17 cellular contexts compared by ENCODE assay signal in the genomic region with DNA sequence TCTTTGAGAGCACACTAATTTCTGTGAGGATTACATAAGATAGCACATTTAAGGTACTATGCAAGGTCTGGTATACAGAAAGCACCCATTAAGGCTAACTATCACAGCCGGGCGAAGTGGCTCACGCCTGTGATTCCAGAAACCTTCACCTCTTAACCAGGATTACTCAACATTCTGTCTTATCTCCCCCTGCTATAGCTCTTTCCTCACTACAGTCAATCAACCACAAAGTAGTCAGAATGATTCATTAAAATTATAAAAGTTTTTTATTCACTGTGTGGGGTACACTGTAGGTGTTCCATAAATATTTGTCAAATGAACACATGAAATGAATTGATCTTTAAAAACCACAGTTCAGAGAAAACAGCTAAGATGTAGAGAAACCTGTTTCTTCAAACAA. TPM values are rescaled to one million over a fixed set of nuclear protein-coding genes. Genes with fewer than 3 reads are reported as not detected.
DNase-seq lines count a peak whose midpoint lies in the region; ATAC-seq and TF ChIP-seq lines count a peak whose summit lies in the region.
"Had no signal": no experiment of that assay in that cellular context is flagged by ENCODE, and none has a peak within 500 bp of the region (broad histone marks: within the 10 kb centered on the region; RNA-seq: fewer than 3 reads in every experiment).

No MANE protein-coding gene starts in this region.

- no peaks in the 10 kb centered on the region for H3K9me3 ChIP-seq in uterus
- H3K9me3 ChIP-seq: gastroesophageal sphincter, HAP-1, ovary, spleen, thyroid gland had no signal

- no peak for ATAC-seq in GM19328 (IDR thresholded peaks at IDR 0.05; ENCODE audit: unreplicated experiment)
- ATAC-seq: gastroesophageal sphincter had no signal

- intact Hi-C loops in uterus (cut with DNase I; ENCODE audit: low total_unique reads), result no loop called here

- H3K27me3 Mint-ChIP-seq in activated naive CD4-positive, alpha-beta T cell treated with anti-CD3 and anti-CD28 coated beads, Interleukin-2, amount 50 U/mL, for 24 hours, result no peaks in the 10 kb centered on the region

- H3K4me3 Mint-ChIP-seq in activated naive CD4-positive, alpha-beta T cell treated with anti-CD3 and anti-CD28 coated beads, Interleukin-2, amount 50 U/mL, for 24 hours, result no peak overlapping the region
- H3K4me3 Mint-ChIP-seq: mesothelial cell of epicardium had no signal

- no peak overlapping the region for H3K27ac ChIP-seq in uterus
- H3K27ac ChIP-seq: cardiac muscle cell, gastroesophageal sphincter, HL-60, ovary, spleen, thyroid gland, VCaP had no signal

- no peaks in the 10 kb centered on the region for H3K9me3 Mint-ChIP-seq in activated naive CD4-positive, alpha-beta T cell treated with anti-CD3 and anti-CD28 coated beads, Interleukin-2, amount 50 U/mL, for 24 hours
- H3K9me3 Mint-ChIP-seq: mesothelial cell of epicardium had no signal

- peak; percentile 6 to 10 for DNase-seq in stimulated activated CD4-positive, alpha-beta T cell treated with anti-CD3 and anti-CD28 coated beads, Interleukin-12 subunit alpha, Interleukin-12 subunit beta, amount 100 ng/mL, for 24 hours (ENCODE audit: low read depth in 2 of 2)
- no peak for DNase-seq in stimulated activated CD4-positive, alpha-beta T cell treated with anti-CD3 and anti-CD28 coated beads, Interleukin-12 subunit alpha, Interleukin-12 subunit beta, amount 100 ng/mL, for 4 hours
- peak; percentile 49 for DNase-seq in kidney tubule cell (ENCODE audit: low spot score)
- no peak for DNase-seq in occipital lobe (lab: John Stamatoyannopoulos, UW)
- no peak for DNase-seq in NOMO-1 treated with DMSO at 0.1 percent for 48 hours (lab: John Stamatoyannopoulos, UW; ENCODE audit: unreplicated experiment)
- DNase-seq in uterus, result no peak
- DNase-seq: ovary, spleen, thyroid gland had no signal

- no peaks in the 10 kb centered on the region for H3K27me3 ChIP-seq in uterus
- H3K27me3 ChIP-seq: cardiac muscle cell, gastroesophageal sphincter, ovary, spleen, thyroid gland had no signal

- no peak for TF ChIP-seq POLR2A in uterus (IDR thresholded peaks at IDR 0.05)

- H3K36me3 Mint-ChIP-seq in activated naive CD4-positive, alpha-beta T cell treated with anti-CD3 and anti-CD28 coated beads, Interleukin-2, amount 50 U/mL, for 24 hours, result peaks cover 23% of the 10 kb centered on the region

- peaks cover 36% of the 10 kb centered on the region for H3K4me1 Mint-ChIP-seq in activated naive CD4-positive, alpha-beta T cell treated with anti-CD3 and anti-CD28 coated beads, Interleukin-2, amount 50 U/mL, for 24 hours
- H3K4me1 Mint-ChIP-seq: mesothelial cell of epicardium had no signal

- peak overlapping the region; percentile 62 for H3K27ac Mint-ChIP-seq in activated naive CD4-positive, alpha-beta T cell treated with anti-CD3 and anti-CD28 coated beads, Interleukin-2, amount 50 U/mL, for 24 hours
- H3K27ac Mint-ChIP-seq: mesothelial cell of epicardium had no signal

- TF ChIP-seq CTCF in uterus (IDR thresholded peaks at IDR 0.05), result no peak

- no peaks in the 10 kb centered on the region for H3K4me1 ChIP-seq in uterus
- H3K4me1 ChIP-seq: gastroesophageal sphincter, HAP-1, spleen, thyroid gland had no signal

- H3K36me3 ChIP-seq in uterus, result no peaks in the 10 kb centered on the region
- H3K36me3 ChIP-seq: ovary had no signal

- H3K4me3 ChIP-seq in uterus, result no peak overlapping the region
- H3K4me3 ChIP-seq: cardiac muscle cell, gastroesophageal sphincter, HAP-1, ovary, spleen, thyroid gland had no signal

RNA-seq across cellular contexts. Expression of a gene that starts 48.7 kb away (rescaled TPM):
- total RNA-seq in occipital lobe (92.5 TPM), uterus (100 to 1,000 TPM in 1 of 4 donors, 10 to 100 TPM in 3; 27.4 to 149 (median 63.6) TPM)

Comparison
In these comparisons a context has a peak if more than half of its experiments do, and no peak if none do; other contexts are left out.
1. DNase-seq: peak in stimulated activated CD4-positive, alpha-beta T cell treated with anti-CD3 and anti-CD28 coated beads, Interleukin-12 subunit alpha, Interleukin-12 subunit beta, amount 100 ng/mL, for 24 hours (2 of 2) and kidney tubule cell (single experiment); none in stimulated activated CD4-positive, alpha-beta T cell treated with anti-CD3 and anti-CD28 coated beads, Interleukin-12 subunit alpha, Interleukin-12 subunit beta, amount 100 ng/mL, for 4 hours (single experiment), occipital lobe (single experiment), NOMO-1 treated with DMSO at 0.1 percent for 48 hours (single experiment) and uterus (0 of 2).